In the genomic region with DNA sequence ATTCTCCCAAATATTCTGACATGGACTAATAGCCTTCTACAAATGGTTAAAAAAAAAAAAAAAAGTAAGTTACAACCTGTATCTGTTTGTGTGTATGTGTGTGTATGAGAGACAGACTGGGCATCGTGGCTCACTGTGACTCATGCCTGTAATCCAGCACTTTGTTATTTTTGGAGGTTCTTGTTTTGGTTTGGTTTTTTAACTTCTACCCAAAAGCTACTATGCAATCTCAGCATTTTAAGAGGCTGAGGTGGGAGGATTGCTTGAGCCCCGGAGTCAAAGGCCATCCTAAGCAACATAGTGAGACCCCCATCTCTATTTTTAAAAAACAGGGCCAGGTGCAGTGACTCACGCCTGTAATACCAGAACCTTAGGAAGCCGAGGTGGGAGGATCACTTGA, we compare ENCODE assay signal across 10 cellular contexts. TPM values are rescaled to one million over a fixed set of nuclear protein-coding genes. Genes with fewer than 3 reads are reported as not detected.
DNase-seq lines count a peak whose midpoint lies in the region; ATAC-seq lines count a peak whose summit lies in the region.
"Had no signal": no experiment of that assay in that cellular context is flagged by ENCODE, and none has a peak within 500 bp of the region (broad histone marks: within the 10 kb centered on the region; RNA-seq: fewer than 3 reads in every experiment).

No MANE protein-coding gene starts in this region.

- WGBS in GM23248 (ENCODE audit: low coverage in 1 of 2, low lambda C conversion rate in 2 of 2, missing lambda C conversion rate in 2 of 2), 2 experiments, result 22 to 26% methylated on average over 4 of the region's 4 CpGs

- H3K4me2 ChIP-seq in GM23248 (ENCODE audit: unreplicated experiment), result peak overlapping the region; percentile 8

- no peaks in the 10 kb centered on the region for H3K27me3 ChIP-seq in GM23248 (replicated peaks; ENCODE audit: insufficient read depth)

- no peak overlapping the region for H3K9ac ChIP-seq in GM23248

- DNase-seq in Ammon's horn (ENCODE audit: low spot score) (peak; percentile 49), GM23248 (peak; percentile 73), iris pigment epithelial cell (ENCODE audit: low read depth) (peak; percentile 41), epidermal melanocyte (ENCODE audit: insufficient read length, low spot score) (no peak)
- DNase-seq in T-helper 2 cell treated with Interferon-gamma antibody and Interleukin-4, amounts not matched to agents 5 μg/mL and 100 μg/mL, for 36 hours (ENCODE audit: low spot score), result peak; percentile 22
- no peak for DNase-seq in stimulated activated CD4-positive, alpha-beta T cell treated with anti-CD3 and anti-CD28 coated beads, Interleukin-4, amount 100 ng/mL, for 1 hour
- DNase-seq: activated T-cell treated with anti-CD3 and anti-CD28 coated beads, Interleukin-2, amount 50 U/mL, for 48 hours; DMS79 treated with DMSO at 0.1 percent for 48 hours had no signal

- no peak overlapping the region for H2AFZ ChIP-seq in GM23248

- no peaks in the 10 kb centered on the region for H3K79me2 ChIP-seq in GM23248 (ENCODE audit: insufficient read depth)

- no peak overlapping the region for H3K27ac ChIP-seq in GM23248

- H3K9me3 Mint-ChIP-seq in T-helper 2 cell treated with Interferon-gamma antibody and Interleukin-4, amounts not matched to agents 5 μg/mL and 100 μg/mL, for 36 hours, result peaks cover 9% of the 10 kb centered on the region

- H3K4me1 Mint-ChIP-seq in T-helper 2 cell treated with Interferon-gamma antibody and Interleukin-4, amounts not matched to agents 5 μg/mL and 100 μg/mL, for 36 hours (ENCODE audit: low read depth), result peaks cover 43% of the 10 kb centered on the region

- no peaks in the 10 kb centered on the region for H3F3A ChIP-seq in GM23248 (ENCODE audit: insufficient read depth)

- H3K9me3 ChIP-seq in GM23248 (ENCODE audit: low read depth), result no peaks in the 10 kb centered on the region

- in situ Hi-C loops in GM23248 (cut with MboI), result no loop called here

- peaks cover 9% of the 10 kb centered on the region for H3K36me3 Mint-ChIP-seq in T-helper 2 cell treated with Interferon-gamma antibody and Interleukin-4, amounts not matched to agents 5 μg/mL and 100 μg/mL, for 36 hours (ENCODE audit: low read depth)

- no peak overlapping the region for H3K4me3 ChIP-seq in GM23248

- ATAC-seq in HG03280 (IDR thresholded peaks at IDR 0.05; ENCODE audit: unreplicated experiment) (no peak), esophagus mucosa (no peak)

- H3K27ac Mint-ChIP-seq in T-helper 2 cell treated with Interferon-gamma antibody and Interleukin-4, amounts not matched to agents 5 μg/mL and 100 μg/mL, for 36 hours, result peak overlapping the region; percentile 4

- H3K36me3 ChIP-seq in GM23248 (ENCODE audit: low read depth), result no peaks in the 10 kb centered on the region

- no peaks in the 10 kb centered on the region for H4K20me1 ChIP-seq in GM23248 (ENCODE audit: insufficient read depth)

- peak overlapping the region; percentile 0 for H3K4me3 Mint-ChIP-seq in T-helper 2 cell treated with Interferon-gamma antibody and Interleukin-4, amounts not matched to agents 5 μg/mL and 100 μg/mL, for 36 hours

- H3K27me3 Mint-ChIP-seq in T-helper 2 cell treated with Interferon-gamma antibody and Interleukin-4, amounts not matched to agents 5 μg/mL and 100 μg/mL, for 36 hours (ENCODE audit: low read depth), result no peaks in the 10 kb centered on the region

- no peaks in the 10 kb centered on the region for H3K9me2 ChIP-seq in GM23248 (ENCODE audit: insufficient read depth)

- no peaks in the 10 kb centered on the region for H3K4me1 ChIP-seq in GM23248 (ENCODE audit: insufficient read depth)

RNA-seq across cellular contexts. Expression of a gene that starts 17.6 kb away (rescaled TPM):
- not detected in 2 replicates for total RNA-seq in GM23248 (2014; rRNA removed; shearing (Covaris generic))
- not detected in 2 replicates for polyA plus RNA-seq in GM23248 (2016; fragmentation: Nextera tagmentation; extraction: Ambion mirVana)
- total RNA-seq in esophagus mucosa, result not detected

RNA-seq across cellular contexts. Expression of a gene that starts 32.3 kb away (rescaled TPM):
- not detected in 2 replicates for total RNA-seq in GM23248 (2014; rRNA removed; shearing (Covaris generic))
- polyA plus RNA-seq in GM23248 (2016; fragmentation: Nextera tagmentation; extraction: Ambion mirVana), result not detected in 2 replicates
- 0.88 TPM for total RNA-seq in esophagus mucosa

Comparison
In these comparisons a context has a peak if more than half of its experiments do, and no peak if none do; other contexts are left out.
1. DNase-seq: peak in Ammon's horn (single experiment), GM23248 (single experiment), T-helper 2 cell treated with Interferon-gamma antibody and Interleukin-4, amounts not matched to agents 5 μg/mL and 100 μg/mL, for 36 hours (single experiment) and iris pigment epithelial cell (single experiment); none in epidermal melanocyte (single experiment) and stimulated activated CD4-positive, alpha-beta T cell treated with anti-CD3 and anti-CD28 coated beads, Interleukin-4, amount 100 ng/mL, for 1 hour (single experiment).